In genomic region chr20:59816146-59816743, GRCh38 we compare ENCODE assay signal across 13 cellular contexts.
DNase-seq lines count a peak whose midpoint lies in the region; TF ChIP-seq lines count a peak whose summit lies in the region.
"Had no signal": no experiment of that assay in that cellular context is flagged by ENCODE, and none has a peak within 500 bp of the region (broad histone marks: within the 10 kb centered on the region; RNA-seq: fewer than 3 reads in every experiment).

No MANE protein-coding gene starts in this region.

- H3K4me3 Mint-ChIP-seq in activated CD4-positive, alpha-beta memory T cell treated with anti-CD3 and anti-CD28 coated beads, Interleukin-2, amount 10 ng/mL, durations not matched to agents 7 days and 5 days = no peak overlapping the region
- H3K4me3 Mint-ChIP-seq in activated CD4-positive, alpha-beta memory T cell treated with anti-CD3 and anti-CD28 coated beads for 36 hours = no peak overlapping the region
- H3K4me3 Mint-ChIP-seq in H9 = no peak overlapping the region
- H3K4me3 Mint-ChIP-seq: CD8-positive, alpha-beta memory T cell had no signal

- H4K20me1 ChIP-seq in H9 (ENCODE audit: control insufficient read depth, insufficient read depth, insufficient read length) = no peaks in the 10 kb centered on the region

- H3K23me2 ChIP-seq in H9 (ENCODE audit: insufficient read length, low read depth, low read length, poor library complexity, severe bottlenecking) = no peaks in the 10 kb centered on the region

- H4K91ac ChIP-seq in H9 (ENCODE audit: insufficient read length, low read depth, low read length) = no peak overlapping the region

- no peak overlapping the region for H3K18ac ChIP-seq in H9 (ENCODE audit: insufficient read length, low read depth, low read length)

- H2AK5ac ChIP-seq in H9 (ENCODE audit: insufficient read length, low read length) = no peak overlapping the region

- H4K8ac ChIP-seq in H9 (replicated peaks; ENCODE audit: insufficient read length, low read depth, low read length) = no peak overlapping the region

- no peak overlapping the region for H3K56ac ChIP-seq in H9 (ENCODE audit: insufficient read length, low read depth, low read length)

- H3K9me3 Mint-ChIP-seq in activated CD4-positive, alpha-beta memory T cell treated with anti-CD3 and anti-CD28 coated beads, Interleukin-2, amount 10 ng/mL, durations not matched to agents 7 days and 5 days = no peaks in the 10 kb centered on the region
- no peaks in the 10 kb centered on the region for H3K9me3 Mint-ChIP-seq in activated CD4-positive, alpha-beta memory T cell treated with anti-CD3 and anti-CD28 coated beads for 36 hours
- peaks cover 0 to 37% of the 10 kb centered on the region in 2 experiments; a peak in 3 of 5 replicates for H3K9me3 Mint-ChIP-seq in H9
- H3K9me3 Mint-ChIP-seq: CD8-positive, alpha-beta memory T cell had no signal

- no peak overlapping the region for H3T11ph ChIP-seq in H9 (ENCODE audit: low read length)

- intact Hi-C loops in activated CD4-positive, alpha-beta memory T cell treated with anti-CD3 and anti-CD28 coated beads for 36 hours (cut with micrococcal nuclease) = no loop called here

- H3K36me3 Mint-ChIP-seq in activated CD4-positive, alpha-beta memory T cell treated with anti-CD3 and anti-CD28 coated beads, Interleukin-2, amount 10 ng/mL, durations not matched to agents 7 days and 5 days (ENCODE audit: low read depth) = no peaks in the 10 kb centered on the region
- no peaks in the 10 kb centered on the region for H3K36me3 Mint-ChIP-seq in activated CD4-positive, alpha-beta memory T cell treated with anti-CD3 and anti-CD28 coated beads for 36 hours
- H3K36me3 Mint-ChIP-seq in H9 (ENCODE audit: insufficient read depth in 1 of 3, low read depth in 3 of 3) = no peaks in the 10 kb centered on the region
- H3K36me3 Mint-ChIP-seq: CD8-positive, alpha-beta memory T cell had no signal

- no peak overlapping the region for H3K4me2 ChIP-seq in H9 (ENCODE audit: insufficient read depth, insufficient read length, low read length)
- H3K4me2 ChIP-seq: BLaER1 had no signal

- H3K27ac ChIP-seq in H9 (ENCODE audit: insufficient read length, low read depth, low read length) = no peak overlapping the region
- H3K27ac ChIP-seq: 22Rv1, BLaER1 had no signal

- CTCF ChIA-PET in activated CD4-positive, alpha-beta memory T cell treated with anti-CD3 and anti-CD28 coated beads, Interleukin-2, amount 10 ng/mL, durations not matched to agents 7 days and 5 days (lab: Charles Lee) = no interaction called here
- CTCF ChIA-PET in activated CD4-positive, alpha-beta memory T cell treated with anti-CD3 and anti-CD28 coated beads for 36 hours (lab: Charles Lee) = no interaction called here

- no peak overlapping the region for H2BK12ac ChIP-seq in H9 (ENCODE audit: insufficient read length, low read depth, low read length)

- H3K27ac Mint-ChIP-seq in activated CD4-positive, alpha-beta memory T cell treated with anti-CD3 and anti-CD28 coated beads, Interleukin-2, amount 10 ng/mL, durations not matched to agents 7 days and 5 days = no peak overlapping the region
- no peak overlapping the region for H3K27ac Mint-ChIP-seq in activated CD4-positive, alpha-beta memory T cell treated with anti-CD3 and anti-CD28 coated beads for 36 hours
- no peak overlapping the region for H3K27ac Mint-ChIP-seq in H9
- H3K27ac Mint-ChIP-seq: CD8-positive, alpha-beta memory T cell had no signal

- H3K79me1 ChIP-seq in H9 (ENCODE audit: insufficient read depth, low read depth, low read length, poor library complexity, severe bottlenecking) = no peaks in the 10 kb centered on the region

- H2BK5ac ChIP-seq in H9 (ENCODE audit: insufficient read length, low read length) = no peak overlapping the region

- H3K27me3 Mint-ChIP-seq in activated CD4-positive, alpha-beta memory T cell treated with anti-CD3 and anti-CD28 coated beads, Interleukin-2, amount 10 ng/mL, durations not matched to agents 7 days and 5 days = no peaks in the 10 kb centered on the region
- H3K27me3 Mint-ChIP-seq in activated CD4-positive, alpha-beta memory T cell treated with anti-CD3 and anti-CD28 coated beads for 36 hours = peaks cover 3% of the 10 kb centered on the region
- peaks cover 19% of the 10 kb centered on the region for H3K27me3 Mint-ChIP-seq in H9 (ENCODE audit: low read depth)

- no peak overlapping the region for H3K23ac ChIP-seq in H9 (ENCODE audit: insufficient read length, low read depth, low read length)

- H2BK15ac ChIP-seq in H9 (ENCODE audit: low read depth, low read length) = no peak overlapping the region

- H3K4ac ChIP-seq in H9 (ENCODE audit: low read depth, low read length) = no peak overlapping the region

- peak; percentile 12 for DNase-seq in activated CD4-positive, alpha-beta memory T cell treated with anti-CD3 and anti-CD28 coated beads, Interleukin-2, amount 10 ng/mL, durations not matched to agents 7 days and 5 days
- no peak for DNase-seq in activated CD4-positive, alpha-beta memory T cell treated with anti-CD3 and anti-CD28 coated beads for 36 hours
- DNase-seq in H9 (peak; percentile 12), iPS-NIHi7 (ENCODE audit: extremely low spot score) (peak; percentile 1), mucosa of gallbladder (ENCODE audit: low spot score) (peak; percentile 24), NK-92 (lab: John Stamatoyannopoulos, UW; ENCODE audit: unreplicated experiment) (no peak), AG20443 (ENCODE audit: low spot score) (no peak), T-helper 9 cell (no peak)
- DNase-seq: AML-193; Caco-2; CD8-positive, alpha-beta memory T cell had no signal

- H3K9ac ChIP-seq in H9 (ENCODE audit: extremely low read depth, insufficient read length, low read length) = no peak overlapping the region
- H3K9ac ChIP-seq: BLaER1 had no signal

- H3K4me1 ChIP-seq in H9 (ENCODE audit: insufficient read depth, low read length) = no peaks in the 10 kb centered on the region
- H3K4me1 ChIP-seq: Caco-2 had no signal

- no peak overlapping the region for H4K5ac ChIP-seq in H9 (ENCODE audit: insufficient read length, low read depth, low read length)

- no CpG with 5 or more reads among the region's 4 CpGs for WGBS in H9 (ENCODE audit: extremely low coverage, insufficient read length, low lambda C conversion rate)

- no peak overlapping the region for H2AFZ ChIP-seq in H9 (ENCODE audit: low read length)

- TF ChIP-seq CTCF in H9 (conservative IDR thresholded peaks at IDR 0.05) = no peak

- H3K27me3 ChIP-seq in H9 (ENCODE audit: insufficient read depth, low read length) = no peaks in the 10 kb centered on the region; the same call in 1 of the 2 replicates
- H3K27me3 ChIP-seq: BLaER1 had no signal

- H3K14ac ChIP-seq in H9 (ENCODE audit: insufficient read depth, low read length) = no peak overlapping the region

- H3K79me2 ChIP-seq in H9 (ENCODE audit: insufficient read depth, low read length) = no peaks in the 10 kb centered on the region

- H3K4me1 Mint-ChIP-seq in activated CD4-positive, alpha-beta memory T cell treated with anti-CD3 and anti-CD28 coated beads, Interleukin-2, amount 10 ng/mL, durations not matched to agents 7 days and 5 days = no peaks in the 10 kb centered on the region
- no peaks in the 10 kb centered on the region for H3K4me1 Mint-ChIP-seq in activated CD4-positive, alpha-beta memory T cell treated with anti-CD3 and anti-CD28 coated beads for 36 hours (ENCODE audit: low read depth)
- H3K4me1 Mint-ChIP-seq in H9 = no peaks in the 10 kb centered on the region
- H3K4me1 Mint-ChIP-seq: CD8-positive, alpha-beta memory T cell had no signal

- H2BK20ac ChIP-seq in H9 (ENCODE audit: low read depth, low read length, poor library complexity, severe bottlenecking) = no peak overlapping the region

- POLR2A ChIA-PET in activated CD4-positive, alpha-beta memory T cell treated with anti-CD3 and anti-CD28 coated beads, Interleukin-2, amount 10 ng/mL, durations not matched to agents 7 days and 5 days (lab: Charles Lee) = no interaction called here
- POLR2A ChIA-PET in activated CD4-positive, alpha-beta memory T cell treated with anti-CD3 and anti-CD28 coated beads for 36 hours (lab: Charles Lee) = no interaction called here

- H2BK120ac ChIP-seq in H9 (ENCODE audit: low read depth, low read length, poor library complexity, severe bottlenecking) = no peak overlapping the region

- H3K9me3 ChIP-seq in H9 (ENCODE audit: control insufficient read depth, low read depth, low read length) = no peaks in the 10 kb centered on the region
- H3K9me3 ChIP-seq: BLaER1, Caco-2 had no signal

Comparison
In these comparisons a context has a peak if more than half of its experiments do, and no peak if none do; other contexts are left out.
1. DNase-seq: peak in activated CD4-positive, alpha-beta memory T cell treated with anti-CD3 and anti-CD28 coated beads, Interleukin-2, amount 10 ng/mL, durations not matched to agents 7 days and 5 days (single experiment), H9 (single experiment), iPS-NIHi7 (single experiment) and mucosa of gallbladder (single experiment); none in activated CD4-positive, alpha-beta memory T cell treated with anti-CD3 and anti-CD28 coated beads for 36 hours (single experiment), NK-92 (single experiment), AG20443 (single experiment) and T-helper 9 cell (single experiment).